Comparison of ENCODE assay signal across 8 cellular contexts in the genomic region with DNA sequence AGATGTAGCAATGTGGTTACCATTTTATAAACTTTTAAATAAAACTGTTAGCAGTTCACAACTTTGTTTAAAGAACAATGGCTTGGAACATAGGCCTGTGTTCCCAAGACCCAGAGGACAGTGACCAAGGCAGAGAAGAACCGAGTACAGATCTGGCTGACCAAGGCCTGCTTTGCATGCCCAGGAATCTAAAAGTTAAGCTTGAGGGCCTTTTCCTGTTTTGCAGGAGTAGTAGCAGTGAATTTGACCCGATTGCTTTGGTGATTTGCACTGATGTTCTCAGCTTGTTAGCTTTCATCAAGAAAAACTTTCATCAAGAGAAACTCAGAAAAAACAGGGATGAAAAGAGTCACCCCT. TPM values are rescaled to one million over a fixed set of nuclear protein-coding genes. Genes with fewer than 3 reads are reported as not detected.
A peak's percentile ranks its signal among the peaks of the same experiment; 100 is the strongest.
DNase-seq lines count a peak whose midpoint lies in the region; ATAC-seq and TF ChIP-seq lines count a peak whose summit lies in the region.

No MANE protein-coding gene starts in this region.

- peak overlapping the region; percentile 70 for H3K27ac Mint-ChIP-seq in osteocyte (ENCODE audit: unreplicated experiment)

- H3K36me3 Mint-ChIP-seq in osteocyte (ENCODE audit: unreplicated experiment), result peaks cover 2% of the 10 kb centered on the region

- H3K4me3 Mint-ChIP-seq in osteocyte (ENCODE audit: unreplicated experiment), result no peak overlapping the region

- no peaks in the 10 kb centered on the region for H3K9me3 Mint-ChIP-seq in osteocyte (ENCODE audit: unreplicated experiment)

- no peak for TF ChIP-seq CTCF in osteocyte (IDR thresholded peaks at IDR 0.05)

- DNase-seq in osteocyte (ENCODE audit: extremely low spot score, unreplicated experiment) (no peak), NCI-H524 (lab: John Stamatoyannopoulos, UW) (no peak), NCI-H82 (lab: John Stamatoyannopoulos, UW) (no peak), NCI-H146 treated with DMSO at 0.1 percent for 48 hours (lab: John Stamatoyannopoulos, UW; ENCODE audit: unreplicated experiment) (no peak)
- no peak for DNase-seq in stimulated activated CD4-positive, alpha-beta T cell treated with anti-CD3 and anti-CD28 coated beads, Interleukin-2, amount 100 ng/mL, for 48 hours

- H3K4me1 Mint-ChIP-seq in osteocyte (ENCODE audit: unreplicated experiment), result peaks cover 71% of the 10 kb centered on the region

- H3K27me3 Mint-ChIP-seq in osteocyte (ENCODE audit: unreplicated experiment), result no peaks in the 10 kb centered on the region

- ATAC-seq in GM18907 (IDR thresholded peaks at IDR 0.05; ENCODE audit: unreplicated experiment) (peak; percentile 50), GM21737 (IDR thresholded peaks at IDR 0.05; ENCODE audit: unreplicated experiment) (peak; percentile 37), HG03469 (IDR thresholded peaks at IDR 0.05; ENCODE audit: unreplicated experiment) (peak; percentile 9)

RNA-seq across cellular contexts. Expression of a gene that starts 9.9 kb away (rescaled TPM):
- 47.0 and 49.3 TPM in 2 replicates for total RNA-seq in osteocyte
